In genomic region chr19:45344621-45345505, GRCh38 we compare ENCODE assay signal across 21 cellular contexts. TPM values are rescaled to one million over a fixed set of nuclear protein-coding genes. Genes with fewer than 3 reads are reported as not detected.
DNase-seq lines count a peak whose midpoint lies in the region; ATAC-seq and TF ChIP-seq lines count a peak whose summit lies in the region.
"Had no signal": no experiment of that assay in that cellular context is flagged by ENCODE, and none has a peak within 500 bp of the region (broad histone marks: within the 10 kb centered on the region; RNA-seq: fewer than 3 reads in every experiment).

No MANE protein-coding gene starts in this region.

- TF ChIP-seq POLR2A in HCT116 (IDR thresholded peaks at IDR 0.05; ENCODE audit: borderline replicate concordance, extremely low read depth, insufficient read depth, insufficient read length) = no peak
- no peak for TF ChIP-seq POLR2A in esophagus squamous epithelium (IDR thresholded peaks at IDR 0.05)

- H3K27ac ChIP-seq in HCT116 (ENCODE audit: low read depth, low read length) (no peak overlapping the region), RWPE1 (peak overlapping the region; percentile 54), esophagus squamous epithelium (peak overlapping the region in 3 of 4 donors; percentile 60 to 74 (median 70))
- H3K27ac ChIP-seq: HL-60, Peyer's patch, SK-N-MC had no signal

- H3K27me3 ChIP-seq in HCT116 (ENCODE audit: insufficient read depth, low read length) (no peaks in the 10 kb centered on the region), esophagus squamous epithelium (peaks cover 0 to 65% (median 0%) of the 10 kb centered on the region in 4 donors)

- POLR2A ChIA-PET in HCT116 (lab: Charles Lee) (interaction anchor here (1.1 kb wide), 1 partner anchor 9 kb away, joined by 3 read pairs; no protein-coding TSS in a partner anchor), RWPE1 (lab: Yijun Ruan, JAX; ENCODE audit: low non-redundant PET) (no interaction called here)

- no peaks in the 10 kb centered on the region for H3K9me2 ChIP-seq in HCT116 (ENCODE audit: insufficient read depth)

- DNase-seq in HCT116 (ENCODE audit: low read depth, low spot score) = no peak
- DNase-seq in RWPE1 (ENCODE audit: low spot score) = no peak
- no peak for DNase-seq in esophagus squamous epithelium (lab: John Stamatoyannopoulos, UW)
- DNase-seq in type B pancreatic cell (ENCODE audit: extremely low spot score, unreplicated experiment) = no peak
- DNase-seq in cerebellar cortex (ENCODE audit: low spot score) = no peak
- DNase-seq in COLO668 (lab: John Stamatoyannopoulos, UW; ENCODE audit: unreplicated experiment) = no peak
- DNase-seq: ACHN, C1 segment of cervical spinal cord, DMS 273 treated with DMSO at 0.1 percent for 48 hours, DND-41, H9, NCI-H1105 treated with DMSO at 0.1 percent for 48 hours, NCI-H1694, NCI-H2081 treated with DMSO at 0.1 percent for 48 hours, Peyer's patch, Right ventricle myocardium superior had no signal

- CTCF ChIA-PET in HCT116 (lab: Charles Lee) = interaction anchor here (1.0 to 1.5 kb wide), 2 partner anchors 58 to 134 kb away, joined by 3 read pairs; no protein-coding TSS in a partner anchor
- CTCF ChIA-PET in RWPE1 (lab: Yijun Ruan, JAX) = no interaction called here

- RAD21 ChIA-PET in HCT116 (lab: Charles Lee; ENCODE audit: low non-redundant PET in 1 of 2, low total read pairs in 2 of 2, uncharacterized antibody in 2 of 2, unreplicated experiment in 2 of 2) = interaction anchor here in 1 of 2 experiments (0.7 kb wide), 1 partner anchor 12 kb away, joined by 3 read pairs; no protein-coding TSS in a partner anchor

- intact Hi-C loops in HCT116 (cut with micrococcal nuclease) = no loop called here
- intact Hi-C loops in esophagus squamous epithelium (cut with DNase I) = no loop called here

- no peaks in the 10 kb centered on the region for H3K36me3 Mint-ChIP-seq in type B pancreatic cell

- ATAC-seq in HCT116 (0 out of 2 replicates have a peak, but pooled peaks have one; percentile 19), GM18519 (IDR thresholded peaks at IDR 0.05; ENCODE audit: low FRiP score, unreplicated experiment) (no peak)

- peaks cover 2 to 5% of the 10 kb centered on the region in 2 experiments; a peak in 2 of 4 replicates for H3K36me3 ChIP-seq in HCT116 (ENCODE audit: control insufficient read depth in 1 of 2, insufficient read depth in 2 of 2, low read length in 2 of 2)
- peaks cover 0 to 24% (median 0%) of the 10 kb centered on the region in 3 donors for H3K36me3 ChIP-seq in esophagus squamous epithelium
- H3K36me3 ChIP-seq: Peyer's patch had no signal

- H3K27ac Mint-ChIP-seq in type B pancreatic cell = peak overlapping the region; percentile 68
- H3K27ac Mint-ChIP-seq: H9 had no signal

- peaks cover 22% of the 10 kb centered on the region for H3K27me3 Mint-ChIP-seq in type B pancreatic cell

- H2AFZ ChIP-seq in HCT116 (ENCODE audit: low read depth, low read length, poor library complexity, severe bottlenecking) = no peak overlapping the region

- WGBS in esophagus squamous epithelium, 2 donors = 46 to 51% methylated on average over 4 to 6 of the region's 15 CpGs

- H3K4me3 ChIP-seq in HCT116 (replicated peaks in 1 of 2; ENCODE audit: low read depth in 1 of 2, low read length in 2 of 2) = 0 out of 4 replicates have a peak overlapping the region, but pooled peaks of 1 of the 2 experiments have one; percentile 15
- H3K4me3 ChIP-seq in esophagus squamous epithelium = peak overlapping the region in 3 of 4 donors; percentile 9 to 32 (median 16)
- H3K4me3 ChIP-seq: Peyer's patch, SK-N-MC had no signal

- H3K4me1 Mint-ChIP-seq in type B pancreatic cell (ENCODE audit: unreplicated experiment) = no peaks in the 10 kb centered on the region

- H4K20me1 ChIP-seq in HCT116 (ENCODE audit: insufficient read depth) = no peaks in the 10 kb centered on the region

- H3K9me3 Mint-ChIP-seq in type B pancreatic cell = no peaks in the 10 kb centered on the region
- H3K9me3 Mint-ChIP-seq: H9 had no signal

- H3K79me2 ChIP-seq in HCT116 (ENCODE audit: insufficient read depth, low read length) = 0 out of 2 replicates have a peak, but pooled peaks cover 3% of the 10 kb centered on the region

- H3K4me1 ChIP-seq in HCT116 (ENCODE audit: control insufficient read depth in 1 of 2, insufficient read depth in 2 of 2, low read length in 2 of 2) (peaks cover 16 to 30% of the 10 kb centered on the region in 2 experiments), esophagus squamous epithelium (peaks cover 5 to 39% (median 6%) of the 10 kb centered on the region in 3 donors)

- peak overlapping the region; percentile 33; the same call in 1 of the 2 replicates for H3K9ac ChIP-seq in HCT116 (ENCODE audit: low read length)

- no peak for TF ChIP-seq RAD21 in HCT116 (IDR thresholded peaks at IDR 0.05; ENCODE audit: low read depth)

- no peaks in the 10 kb centered on the region for H3K9me3 ChIP-seq in HCT116 (ENCODE audit: control insufficient read depth in 1 of 2, insufficient read depth in 1 of 2, low read depth in 1 of 2, low read length in 2 of 2)
- H3K9me3 ChIP-seq in esophagus squamous epithelium = no peaks in the 10 kb centered on the region
- H3K9me3 ChIP-seq: Peyer's patch had no signal

- H3K4me2 ChIP-seq in HCT116 (ENCODE audit: low read length) = peak overlapping the region; percentile 57

- peak overlapping the region; percentile 45 for H3K4me3 Mint-ChIP-seq in type B pancreatic cell

- TF ChIP-seq CTCF in HCT116 (IDR thresholded peaks at IDR 0.05 in 2 of 3, conservative IDR thresholded peaks at IDR 0.05 in 1 of 3; ENCODE audit: borderline replicate concordance in 1 of 3, insufficient read depth in 1 of 3, low read depth in 2 of 3, low read length in 2 of 3) (no peak), RWPE1 (conservative IDR thresholded peaks at IDR 0.05; ENCODE audit: low read depth) (no peak), esophagus squamous epithelium (IDR thresholded peaks at IDR 0.05) (no peak), type B pancreatic cell (conservative IDR thresholded peaks at IDR 0.05) (no peak)

- BruUV-seq in HCT116 (replicated peaks; lab: Mats Ljungman, UMichigan) = no TSS peak

TF ChIP-seq in HCT116, 20 proteins besides CTCF, POLR2A, EP300 and RAD21 (continues in another document):
- TF ChIP-seq FOSL1 (IDR thresholded peaks at IDR 0.05; ENCODE audit: low read depth) (no peak), SP1 (IDR thresholded peaks at IDR 0.05; ENCODE audit: low read depth) (no peak), REST (IDR thresholded peaks at IDR 0.05; ENCODE audit: low read depth) (no peak), EGR1 (IDR thresholded peaks at IDR 0.05; ENCODE audit: low read depth) (no peak), SRF (IDR thresholded peaks at IDR 0.05; ENCODE audit: low read depth) (no peak), ZBTB33 (IDR thresholded peaks at IDR 0.05; ENCODE audit: extremely low read depth, insufficient replicate concordance, low read length) (no peak)
- TF ChIP-seq, protein P1, sequence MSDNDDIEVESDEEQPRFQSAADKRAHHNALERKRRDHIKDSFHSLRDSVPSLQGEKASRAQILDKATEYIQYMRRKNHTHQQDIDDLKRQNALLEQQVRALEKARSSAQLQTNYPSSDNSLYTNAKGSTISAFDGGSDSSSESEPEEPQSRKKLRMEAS (IDR thresholded peaks at IDR 0.05) = no peak

RNA-seq across cellular contexts. Expression of gene KLC3, which starts 4.3 kb away (rescaled TPM):
- 22.8 TPM for total RNA-seq in HCT116 (2021; ENCODE audit: unreplicated experiment)
- polyA plus RNA-seq in HCT116 (2012) = 25.8 and 27.7 TPM in 2 replicates
- 10 to 100 TPM; 17.3 to 32.2 (median 27.0) TPM for total RNA-seq in esophagus squamous epithelium
- total RNA-seq in type B pancreatic cell (ENCODE audit: low replicate concordance) = 4.9 and 12.8 TPM in 2 replicates
- total RNA-seq: LHCN-M2, Peyer's patch, Right ventricle myocardium superior had no signal

RNA-seq across cellular contexts. Expression of gene CKM, which starts 22.2 kb away (rescaled TPM):
- total RNA-seq in HCT116 (2021; ENCODE audit: unreplicated experiment) = not detected
- polyA plus RNA-seq in HCT116 (2012) = 0.09 and 0.10 TPM in 2 replicates
- total RNA-seq in esophagus squamous epithelium = not detected
- 0.24 and 1.4 TPM in 2 replicates for total RNA-seq in type B pancreatic cell (ENCODE audit: low replicate concordance)
- total RNA-seq: H9, LHCN-M2, NCI-H460, Peyer's patch had no signal

RNA-seq across cellular contexts. Expression of gene ERCC2, which starts 25.5 kb away (rescaled TPM):
- total RNA-seq in HCT116 (2021; ENCODE audit: unreplicated experiment) = 58.9 TPM
- polyA plus RNA-seq in HCT116 (2012) = 44.4 and 46.7 TPM in 2 replicates
- 1 to 10 TPM; 6.6 to 8.8 (median 7.2) TPM for total RNA-seq in esophagus squamous epithelium
- 26.9 and 55.8 TPM in 2 replicates for total RNA-seq in type B pancreatic cell (ENCODE audit: low replicate concordance)
